ENCODE assay signal across 15 cellular contexts in genomic region chr7:151825711-151826110, GRCh38.
"Had no signal": no experiment of that assay in that cellular context is flagged by ENCODE, and none has a peak within 500 bp of the region (broad histone marks: within the 10 kb centered on the region; RNA-seq: fewer than 3 reads in every experiment).

No MANE protein-coding gene starts in this region.

- ATAC-seq: activated T-cell treated with anti-CD3 and anti-CD28 coated beads, Interleukin-2, amount 50 U/mL, for 4 hours; left cardiac atrium; mucosa of descending colon; psoas muscle; WTC11 had no signal

- DNase-seq: activated CD4-positive, alpha-beta T cell treated with anti-CD3 and anti-CD28 coated beads, Interleukin-2, amount 10 ng/mL, durations not matched to agents 7 days and 5 days; activated gamma-delta T cell treated with Interleukin-2 at 50 U/mL for 16 hours; activated naive CD8-positive, alpha-beta T cell treated with anti-CD3 and anti-CD28 coated beads for 36 hours; activated T-cell treated with anti-CD3 and anti-CD28 coated beads, Interleukin-2, amount 50 U/mL, for 4 hours; anterior cingulate cortex; esophagus squamous epithelium; foreskin fibroblast; left cardiac atrium; mammary epithelial cell; mucosa of descending colon; stimulated activated CD4-positive, alpha-beta T cell treated with anti-CD3 and anti-CD28 coated beads, Interleukin-12 subunit alpha, Interleukin-12 subunit beta, amount 100 ng/mL, for 4 hours; stimulated activated naive CD4-positive, alpha-beta T cell treated with Interleukin-2 at 50 U/mL for 16 hours; upper lobe of left lung had no signal
